9 cellular contexts compared by ENCODE assay signal in the genomic region with DNA sequence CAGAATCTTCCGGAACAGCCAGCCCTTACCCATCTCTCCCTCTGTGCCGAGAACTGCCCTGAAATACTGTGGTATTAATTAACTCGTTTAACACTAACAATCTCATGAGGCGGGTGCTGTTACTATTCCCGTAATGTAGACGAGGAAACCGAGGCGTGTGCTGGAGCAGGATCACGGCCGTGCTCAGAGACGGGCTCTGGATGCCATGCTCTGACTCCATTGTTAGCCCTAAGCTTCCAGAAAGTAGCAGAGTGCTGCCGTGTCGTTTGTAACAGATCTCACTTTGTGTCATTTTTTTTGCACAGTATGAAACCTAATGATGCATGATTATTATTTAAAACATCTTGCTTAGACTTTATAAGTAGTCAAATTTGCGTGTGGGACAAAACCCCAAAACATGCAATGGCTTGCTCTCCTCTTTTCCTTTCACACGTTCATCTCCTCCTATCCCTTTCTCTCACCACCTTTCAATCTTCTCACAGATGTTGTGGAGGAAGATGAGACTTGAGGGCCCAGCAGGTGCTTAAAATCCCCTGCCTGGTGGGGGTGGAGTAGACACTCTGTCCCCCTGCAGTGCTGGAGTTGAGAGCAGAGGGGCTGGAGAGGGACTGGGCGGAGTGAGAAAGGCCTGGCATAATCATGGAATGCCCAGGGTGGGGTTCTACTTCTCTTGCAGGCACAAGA. TPM values are rescaled to one million over a fixed set of nuclear protein-coding genes. Genes with fewer than 3 reads are reported as not detected.
DNase-seq lines count a peak whose midpoint lies in the region; ATAC-seq and TF ChIP-seq lines count a peak whose summit lies in the region.
"Had no signal": no experiment of that assay in that cellular context is flagged by ENCODE, and none has a peak within 500 bp of the region (broad histone marks: within the 10 kb centered on the region; RNA-seq: fewer than 3 reads in every experiment).

No MANE protein-coding gene starts in this region.

- 14% methylated on average over 16 of the region's 16 CpGs for WGBS in esophagus muscularis mucosa

- H3K4me1 ChIP-seq in esophagus muscularis mucosa (peaks cover 0 to 34% (median 29%) of the 10 kb centered on the region in 4 donors), parathyroid adenoma (peaks cover 50% of the 10 kb centered on the region)

- H3K9me3 ChIP-seq in SK-N-MC (ENCODE audit: low read depth, low read length) (no peaks in the 10 kb centered on the region), esophagus muscularis mucosa (no peaks in the 10 kb centered on the region), parathyroid adenoma (ENCODE audit: control insufficient read depth, low read length) (no peaks in the 10 kb centered on the region)

- peak; percentile 12 for ATAC-seq in GM18505 (IDR thresholded peaks at IDR 0.05; ENCODE audit: unreplicated experiment)
- peak; percentile 11 for ATAC-seq in HG02938 (IDR thresholded peaks at IDR 0.05; ENCODE audit: unreplicated experiment)
- ATAC-seq in GM18520 (IDR thresholded peaks at IDR 0.05; ENCODE audit: unreplicated experiment) = no peak

- TF ChIP-seq POLR2A in GM18505 (IDR thresholded peaks at IDR 0.05; ENCODE audit: borderline replicate concordance, extremely low read depth, insufficient read depth, insufficient read length) = no peak
- TF ChIP-seq POLR2A in esophagus muscularis mucosa (IDR thresholded peaks at IDR 0.05; ENCODE audit: low read depth) = no peak

- TF ChIP-seq EP300 in esophagus muscularis mucosa (IDR thresholded peaks at IDR 0.05) = no peak

- H3K27ac ChIP-seq in SK-N-MC (peak overlapping the region; percentile 10; the same call in 1 of the 2 replicates), esophagus muscularis mucosa (replicated peaks in 1 of 4) (peak overlapping the region; percentile 85 to 91 (median 88)), parathyroid adenoma (peak overlapping the region; percentile 93)

- H3K9ac ChIP-seq in SK-N-MC (ENCODE audit: insufficient read length) = peak overlapping the region; percentile 88
- peak overlapping the region; percentile 92 for H3K9ac ChIP-seq in parathyroid adenoma

- intact Hi-C loops in esophagus muscularis mucosa (cut with DNase I) = no loop called here

- H3K27me3 ChIP-seq in esophagus muscularis mucosa (no peaks in the 10 kb centered on the region), parathyroid adenoma (ENCODE audit: control insufficient read depth, insufficient read depth, low read length) (no peaks in the 10 kb centered on the region)

- peak overlapping the region; percentile 48 for H2AFZ ChIP-seq in parathyroid adenoma

- H3K4me3 ChIP-seq in SK-N-MC = peak overlapping the region; percentile 89
- H3K4me3 ChIP-seq in esophagus muscularis mucosa = peak overlapping the region; percentile 80 to 97 (median 88)
- peak overlapping the region; percentile 94 for H3K4me3 ChIP-seq in parathyroid adenoma (ENCODE audit: low read depth, low read length)

- H3K79me2 ChIP-seq in parathyroid adenoma = peaks cover 9% of the 10 kb centered on the region

- TF ChIP-seq CTCF in esophagus muscularis mucosa (IDR thresholded peaks at IDR 0.05) (no peak), parathyroid adenoma (IDR thresholded peaks at IDR 0.05) (no peak)

- DNase-seq in SK-N-MC (ENCODE audit: low read depth, low spot score) (no peak), esophagus muscularis mucosa (ENCODE audit: extremely low spot score) (no peak), NCI-H2196 treated with DMSO at 0.1 percent for 48 hours (lab: John Stamatoyannopoulos, UW; ENCODE audit: unreplicated experiment) (no peak), HPDE6-E6E7 (ENCODE audit: extremely low spot score) (no peak)

- H3K4me2 ChIP-seq in parathyroid adenoma (ENCODE audit: low read length) = peak overlapping the region; percentile 92

- peaks cover 40% of the 10 kb centered on the region for H3K36me3 ChIP-seq in SK-N-MC (ENCODE audit: insufficient read depth, low read length)
- peaks cover 0 to 35% (median 10%) of the 10 kb centered on the region in 4 donors for H3K36me3 ChIP-seq in esophagus muscularis mucosa
- H3K36me3 ChIP-seq in parathyroid adenoma (ENCODE audit: control insufficient read depth, insufficient read depth, low read length) = no peaks in the 10 kb centered on the region

RNA-seq across cellular contexts. Expression of a gene that starts 0.5 kb away (rescaled TPM):
- 10 to 100 TPM in 1 of 4 donors, 1 to 10 TPM in 3; 4.3 to 10.1 (median 4.8) TPM for total RNA-seq in esophagus muscularis mucosa
- total RNA-seq: SK-MEL-5 had no signal

RNA-seq across cellular contexts. Expression of a gene that starts 0.7 kb away (rescaled TPM):
- total RNA-seq in esophagus muscularis mucosa = 10 to 100 TPM in 2 of 4 donors, 1 to 10 TPM in 2; 7.9 to 16.5 (median 12.4) TPM
- total RNA-seq: SK-MEL-5 had no signal

RNA-seq across cellular contexts. Expression of a gene that starts 17.6 kb away (rescaled TPM):
- total RNA-seq in esophagus muscularis mucosa = 100 to 1,000 TPM; 143 to 193 (median 173) TPM
- total RNA-seq: SK-MEL-5 had no signal

RNA-seq across cellular contexts. Expression of a gene that starts 44.8 kb away (rescaled TPM):
- total RNA-seq in esophagus muscularis mucosa = 100 to 1,000 TPM in 2 of 4 donors, 10 to 100 TPM in 2; 66.8 to 143 (median 97.7) TPM

RNA-seq across cellular contexts. Expression of a gene that starts 55.3 kb away (rescaled TPM):
- 10 to 100 TPM in 3 of 4 donors, 1 to 10 TPM in 1; 6.6 to 19.8 (median 15.0) TPM for total RNA-seq in esophagus muscularis mucosa

Comparison
In these comparisons a context has a peak if more than half of its experiments do, and no peak if none do; other contexts are left out.
1. H3K27ac ChIP-seq: peak in every context shown above with its lines; median percentile 93 in parathyroid adenoma; 88 in esophagus muscularis mucosa; 10 in SK-N-MC.